In the genomic region with DNA sequence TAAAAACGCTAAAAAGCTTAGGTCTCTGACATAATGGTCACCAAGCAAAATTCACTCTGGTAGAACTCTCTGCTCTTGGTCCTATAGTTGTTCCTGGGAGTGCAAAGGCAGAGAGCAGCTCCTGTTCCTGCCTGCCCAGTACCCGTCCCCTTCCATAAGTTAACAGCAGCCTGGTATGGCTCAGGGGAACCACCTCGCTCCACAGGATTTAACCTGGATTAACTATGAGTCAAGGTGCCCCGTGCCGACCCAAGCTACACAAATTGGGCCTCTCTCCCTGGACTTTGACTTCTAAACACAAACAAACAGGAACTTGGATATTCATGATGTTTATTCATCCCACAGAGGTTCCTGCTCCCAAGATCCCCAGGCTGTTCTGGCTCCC, we compare ENCODE assay signal across 10 cellular contexts. TPM values are rescaled to one million over a fixed set of nuclear protein-coding genes. Genes with fewer than 3 reads are reported as not detected.
A peak's percentile ranks its signal among the peaks of the same experiment; 100 is the strongest.
DNase-seq lines count a peak whose midpoint lies in the region; ATAC-seq and TF ChIP-seq lines count a peak whose summit lies in the region.
"Had no signal": no experiment of that assay in that cellular context is flagged by ENCODE, and none has a peak within 500 bp of the region (broad histone marks: within the 10 kb centered on the region; RNA-seq: fewer than 3 reads in every experiment).

No MANE protein-coding gene starts in this region.

- DNase-seq in activated T-cell treated with anti-CD3 and anti-CD28 coated beads, Interleukin-2, amount 50 U/mL, for 24 hours: no peak
- DNase-seq in activated T-cell treated with anti-CD3 and anti-CD28 coated beads, Interleukin-2, amount 50 U/mL, for 48 hours: no peak
- DNase-seq in endodermal cell (no peak), upper lobe of left lung (no peak), NCI-H524 treated with DMSO at 0.1 percent for 48 hours (lab: John Stamatoyannopoulos, UW) (no peak)
- DNase-seq in effector memory CD4-positive, alpha-beta T cell: no peak
- DNase-seq: activated CD8-positive, alpha-beta memory T cell treated with anti-CD3 and anti-CD28 coated beads for 24 hours; NCI-H526 treated with DMSO at 0.1 percent for 48 hours had no signal

- no peaks in the 10 kb centered on the region for H3K9me3 ChIP-seq in endodermal cell (ENCODE audit: control insufficient read depth, low read length)
- H3K9me3 ChIP-seq in muscle layer of colon (ENCODE audit: low read length): no peaks in the 10 kb centered on the region
- H3K9me3 ChIP-seq in upper lobe of left lung: no peaks in the 10 kb centered on the region
- no peaks in the 10 kb centered on the region for H3K9me3 ChIP-seq in effector memory CD4-positive, alpha-beta T cell (ENCODE audit: control insufficient read depth, low read length)

- H3K27ac ChIP-seq in endodermal cell (ENCODE audit: low read depth, low read length): peak overlapping the region; percentile 60
- H3K27ac ChIP-seq in muscle layer of colon (ENCODE audit: low read depth, low read length): peak overlapping the region; percentile 57
- peak overlapping the region; percentile 45 to 72 (median 68) for H3K27ac ChIP-seq in upper lobe of left lung
- H3K27ac ChIP-seq in effector memory CD4-positive, alpha-beta T cell (ENCODE audit: insufficient read depth, low read length, poor library complexity, severe bottlenecking): no peak overlapping the region

- H3K27me3 ChIP-seq in endodermal cell (ENCODE audit: control insufficient read depth, insufficient read depth, low read length, poor library complexity, severe bottlenecking) (no peaks in the 10 kb centered on the region), muscle layer of colon (ENCODE audit: control insufficient read depth in 1 of 2, insufficient read depth in 2 of 2, low read length in 2 of 2) (no peaks in the 10 kb centered on the region), upper lobe of left lung (no peaks in the 10 kb centered on the region)
- H3K27me3 ChIP-seq in effector memory CD4-positive, alpha-beta T cell (replicated peaks; ENCODE audit: control insufficient read depth, insufficient read depth, low read length, poor library complexity, severe bottlenecking): no peaks in the 10 kb centered on the region

- H3K9ac ChIP-seq in endodermal cell (ENCODE audit: extremely low read depth, low read length, poor library complexity, severe bottlenecking) (no peak overlapping the region), muscle layer of colon (ENCODE audit: low read length) (no peak overlapping the region)

- H3K27me3 Mint-ChIP-seq in activated T-cell treated with anti-CD3 and anti-CD28 coated beads, Interleukin-2, amount 50 U/mL, for 24 hours: no peaks in the 10 kb centered on the region
- H3K27me3 Mint-ChIP-seq in endodermal cell (ENCODE audit: insufficient read depth): no peaks in the 10 kb centered on the region

- no peak for TF ChIP-seq EP300 in upper lobe of left lung (IDR thresholded peaks at IDR 0.05)

- H3K27ac Mint-ChIP-seq in activated T-cell treated with anti-CD3 and anti-CD28 coated beads, Interleukin-2, amount 50 U/mL, for 24 hours: peak overlapping the region; percentile 75
- H3K27ac Mint-ChIP-seq in endodermal cell: peak overlapping the region; percentile 84

- no peak for TF ChIP-seq CTCF in endodermal cell (conservative IDR thresholded peaks at IDR 0.05)
- no peak for TF ChIP-seq CTCF in upper lobe of left lung (IDR thresholded peaks at IDR 0.05)

- no peaks in the 10 kb centered on the region for H3K9me3 Mint-ChIP-seq in activated T-cell treated with anti-CD3 and anti-CD28 coated beads, Interleukin-2, amount 50 U/mL, for 24 hours
- H3K9me3 Mint-ChIP-seq in endodermal cell: peaks cover 2% of the 10 kb centered on the region

- H3K4me3 ChIP-seq in endodermal cell (ENCODE audit: low read length) (no peak overlapping the region), muscle layer of colon (ENCODE audit: low read depth in 1 of 2, low read length in 2 of 2) (no peak overlapping the region), upper lobe of left lung (no peak overlapping the region)
- H3K4me3 ChIP-seq in effector memory CD4-positive, alpha-beta T cell (ENCODE audit: insufficient read depth, low read depth, low read length, poor library complexity, severe bottlenecking): no peak overlapping the region

- H3K4me3 Mint-ChIP-seq in activated T-cell treated with anti-CD3 and anti-CD28 coated beads, Interleukin-2, amount 50 U/mL, for 24 hours: no peak overlapping the region
- H3K4me3 Mint-ChIP-seq in endodermal cell: no peak overlapping the region

- TF ChIP-seq POLR2A in upper lobe of left lung (IDR thresholded peaks at IDR 0.05): no peak

- H3K4me1 Mint-ChIP-seq in activated T-cell treated with anti-CD3 and anti-CD28 coated beads, Interleukin-2, amount 50 U/mL, for 24 hours (ENCODE audit: low read depth): peaks cover 15% of the 10 kb centered on the region
- peaks cover 10% of the 10 kb centered on the region for H3K4me1 Mint-ChIP-seq in endodermal cell

- H3K36me3 Mint-ChIP-seq in activated T-cell treated with anti-CD3 and anti-CD28 coated beads, Interleukin-2, amount 50 U/mL, for 24 hours (ENCODE audit: low read depth): peaks cover 48% of the 10 kb centered on the region
- H3K36me3 Mint-ChIP-seq in endodermal cell (ENCODE audit: low read depth): peaks cover 41% of the 10 kb centered on the region

- ATAC-seq in upper lobe of left lung (ENCODE audit: low FRiP score in 2 of 2) (peak; percentile 25 to 33), HG02970 (IDR thresholded peaks at IDR 0.05; ENCODE audit: low FRiP score, unreplicated experiment) (no peak)

- H3K36me3 ChIP-seq in endodermal cell (ENCODE audit: control insufficient read depth, insufficient read depth, low read length): peaks cover 27% of the 10 kb centered on the region
- H3K36me3 ChIP-seq in muscle layer of colon (ENCODE audit: insufficient read depth, low read length): peaks cover 23% of the 10 kb centered on the region
- peaks cover 0 to 31% (median 14%) of the 10 kb centered on the region in 4 donors for H3K36me3 ChIP-seq in upper lobe of left lung
- peaks cover 30% of the 10 kb centered on the region for H3K36me3 ChIP-seq in effector memory CD4-positive, alpha-beta T cell (ENCODE audit: control insufficient read depth, insufficient read depth, low read length)

- no peaks in the 10 kb centered on the region for H3K4me1 ChIP-seq in endodermal cell (ENCODE audit: control insufficient read depth, insufficient read depth, low read length)
- peaks cover 13% of the 10 kb centered on the region for H3K4me1 ChIP-seq in muscle layer of colon (ENCODE audit: insufficient read depth, low read length)
- peaks cover 5 to 17% (median 12%) of the 10 kb centered on the region in 4 donors for H3K4me1 ChIP-seq in upper lobe of left lung
- H3K4me1 ChIP-seq in effector memory CD4-positive, alpha-beta T cell (ENCODE audit: control insufficient read depth, insufficient read depth, low read length, poor library complexity, severe bottlenecking): no peaks in the 10 kb centered on the region

- WGBS in endodermal cell (ENCODE audit: insufficient coverage in 1 of 2, insufficient read length in 1 of 2), 2 experiments: 73 to 93% methylated on average over 3 to 5 of the region's 5 CpGs
- WGBS in upper lobe of left lung, 2 donors: 59 to 65% methylated on average over 5 of the region's 5 CpGs

RNA-seq across cellular contexts. Expression of a gene that starts 32.1 kb away (rescaled TPM):
- total RNA-seq in endodermal cell: 100 to 1,000 TPM; 103 to 105 TPM
- 75.2 TPM for polyA plus RNA-seq in endodermal cell (2013, experiment 1 of 2)
- polyA plus RNA-seq in endodermal cell (2013, experiment 2 of 2): 61.0 TPM
- 100 to 1,000 TPM in 2 of 6 donors, 10 to 100 TPM in 4; 65.7 to 134 (median 81.8) TPM for total RNA-seq in upper lobe of left lung
